In the genomic region with DNA sequence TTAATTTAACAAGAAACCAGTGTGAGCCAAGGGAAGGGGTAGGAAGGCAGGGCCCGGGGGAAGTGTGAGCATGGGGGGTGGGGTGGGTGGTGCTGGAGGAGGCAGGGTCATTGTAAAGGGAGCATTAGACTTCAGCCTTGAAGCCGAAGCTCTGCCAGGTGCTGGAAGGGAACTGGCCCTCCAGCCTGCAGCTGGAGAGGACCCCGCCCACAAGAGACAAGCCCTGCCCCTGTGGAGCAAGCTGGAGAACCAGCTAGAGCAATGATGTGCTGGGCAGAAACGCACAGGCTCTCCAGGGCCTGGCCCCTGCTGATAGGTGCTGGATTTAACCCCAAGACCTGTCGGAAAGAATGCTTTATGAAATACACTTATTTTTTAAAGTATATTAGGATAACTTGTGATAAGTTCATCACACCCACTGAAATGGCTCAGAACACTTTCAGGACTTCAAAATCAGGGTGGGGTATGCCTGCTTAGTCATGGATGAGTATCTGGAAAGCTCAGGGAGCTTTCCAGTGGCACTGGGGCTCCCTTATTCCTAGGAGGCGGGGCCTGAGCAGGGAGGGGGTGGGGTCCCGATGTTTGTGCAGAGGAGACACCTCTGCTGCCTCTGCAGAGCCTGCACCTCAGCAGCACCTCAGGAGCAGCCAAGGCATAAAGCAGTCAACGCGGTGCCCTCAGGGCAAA, we compare ENCODE assay signal across 16 cellular contexts. TPM values are rescaled to one million over a fixed set of nuclear protein-coding genes. Genes with fewer than 3 reads are reported as not detected.
A peak's percentile ranks its signal among the peaks of the same experiment; 100 is the strongest.
DNase-seq lines count a peak whose midpoint lies in the region; ATAC-seq and TF ChIP-seq lines count a peak whose summit lies in the region.
"Had no signal": no experiment of that assay in that cellular context is flagged by ENCODE, and none has a peak within 500 bp of the region (broad histone marks: within the 10 kb centered on the region; RNA-seq: fewer than 3 reads in every experiment).

No MANE protein-coding gene starts in this region.

- peaks cover 17% of the 10 kb centered on the region for H3K36me3 ChIP-seq in MM.1S (replicated peaks; ENCODE audit: insufficient read depth, low read length)
- H3K36me3 ChIP-seq: esophagus muscularis mucosa, HAP-1, left lung had no signal

- H3K4me2 ChIP-seq in MM.1S (ENCODE audit: low read depth, low read length): peak overlapping the region; percentile 52

- no peak overlapping the region for H3K4me3 ChIP-seq in MM.1S (ENCODE audit: low read length)
- H3K4me3 ChIP-seq: esophagus muscularis mucosa, HAP-1, left lung, SK-N-MC had no signal

- H3K9me3 ChIP-seq in MM.1S (replicated peaks; ENCODE audit: insufficient read depth, low read length): no peaks in the 10 kb centered on the region
- H3K9me3 ChIP-seq: HAP-1 had no signal

- DNase-seq in Daoy (ENCODE audit: low read depth) (peak; percentile 45), MM.1S (peak; percentile 55), RPMI8226 (peak; percentile 61), left lobe of liver (ENCODE audit: low spot score) (no peak), NCI-H446 (lab: John Stamatoyannopoulos, UW) (no peak), foreskin melanocyte (no peak)
- no peak for DNase-seq in activated CD4-positive, alpha-beta T cell treated with anti-CD3 and anti-CD28 coated beads, Interleukin-2, amount 50 U/mL, for 4 hours
- DNase-seq: activated naive CD4-positive, alpha-beta T cell treated with Interleukin-2 at 50 U/mL for 16 hours; C1 segment of cervical spinal cord; IMR-90; left lung; NCI-H1436 treated with DMSO at 0.1 percent for 48 hours had no signal

- H3K27ac ChIP-seq in MM.1S (ENCODE audit: low read length): peak overlapping the region; percentile 99
- H3K27ac ChIP-seq: esophagus muscularis mucosa, left lung, SK-N-MC had no signal

- H3K4me1 ChIP-seq in MM.1S (ENCODE audit: low read length): peaks cover 66% of the 10 kb centered on the region
- H3K4me1 ChIP-seq: HAP-1, left lung had no signal

- 0 out of 2 replicates have a peak overlapping the region, but pooled peaks have one; percentile 5 for H3K9ac ChIP-seq in MM.1S (ENCODE audit: low read length)

- no peak for TF ChIP-seq CTCF in MM.1S (IDR thresholded peaks at IDR 0.05; ENCODE audit: low read length)

- peak; percentile 23 for ATAC-seq in left lobe of liver
- no peak for ATAC-seq in HG02642 (IDR thresholded peaks at IDR 0.05; ENCODE audit: poor library complexity, unreplicated experiment)
- ATAC-seq: left lung had no signal

- no peaks in the 10 kb centered on the region for H3K9me2 ChIP-seq in MM.1S (replicated peaks; ENCODE audit: insufficient read depth, low read length)

- H2AFZ ChIP-seq in MM.1S (ENCODE audit: low read length): no peak overlapping the region

- peaks cover 99% of the 10 kb centered on the region for H3K79me2 ChIP-seq in MM.1S (ENCODE audit: low read length)

- no peaks in the 10 kb centered on the region for H3K27me3 ChIP-seq in MM.1S (replicated peaks; ENCODE audit: insufficient read depth, low read length)

- H4K20me1 ChIP-seq in MM.1S (ENCODE audit: insufficient read depth, low read length): no peaks in the 10 kb centered on the region

- H3F3A ChIP-seq in MM.1S (ENCODE audit: insufficient read depth, low read length): peaks cover 50% of the 10 kb centered on the region

RNA-seq across cellular contexts. Expression of gene UBE2QL1, which starts 27.1 kb away (rescaled TPM):
- total RNA-seq in Daoy (2014; rRNA removed; shearing (Covaris generic)): 0.40 and 0.65 TPM in 2 replicates
- total RNA-seq in left lobe of liver: 0.38 TPM
- total RNA-seq: IMR-90 had no signal

Comparison
In these comparisons a context has a peak if more than half of its experiments do, and no peak if none do; other contexts are left out.
1. DNase-seq: peak in Daoy (single experiment), MM.1S (single experiment) and RPMI8226 (single experiment); none in left lobe of liver (single experiment), NCI-H446 (0 of 2), foreskin melanocyte (single experiment) and activated CD4-positive, alpha-beta T cell treated with anti-CD3 and anti-CD28 coated beads, Interleukin-2, amount 50 U/mL, for 4 hours (0 of 2).